Comparison of ENCODE assay signal across 1 cellular context in genomic region chr6:157539900-157540752, GRCh38.
TF ChIP-seq lines count a peak whose summit lies in the region.

No MANE protein-coding gene starts in this region.

TF ChIP-seq in HepG2, 621 proteins besides CTCF, POLR2A, EP300 and RAD21 (continued from another document and continues in another):
- TF ChIP-seq TRAFD1 (CRISPR knock-in tag; IDR thresholded peaks at IDR 0.05; ENCODE audit: borderline replicate concordance) (no peak), NFRKB (IDR thresholded peaks at IDR 0.05) (no peak), ZNF782 (CRISPR knock-in tag; IDR thresholded peaks at IDR 0.05; ENCODE audit: borderline replicate concordance) (no peak), TP53 (CRISPR knock-in tag; conservative IDR thresholded peaks at IDR 0.05) (peak; percentile 66; the same call in 1 of the 2 replicates), HOXA7 (CRISPR knock-in tag; IDR thresholded peaks at IDR 0.05) (no peak), ZNF557 (CRISPR knock-in tag; IDR thresholded peaks at IDR 0.05) (peak; percentile 89; the same call in 1 of the 2 replicates), DR1 (CRISPR knock-in tag; IDR thresholded peaks at IDR 0.05) (peak; percentile 85), RFXANK (CRISPR knock-in tag; IDR thresholded peaks at IDR 0.05) (no peak), THAP11 (CRISPR knock-in tag; IDR thresholded peaks at IDR 0.05) (peak; percentile 69; the same call in 1 of the 2 replicates), ZNF883 (CRISPR knock-in tag; IDR thresholded peaks at IDR 0.05; ENCODE audit: not compliant biosample characterization) (no peak), CENPT (CRISPR knock-in tag; IDR thresholded peaks at IDR 0.05; ENCODE audit: low read depth) (no peak), KLF6 (CRISPR knock-in tag; IDR thresholded peaks at IDR 0.05) (no peak), ZKSCAN8 (CRISPR knock-in tag; IDR thresholded peaks at IDR 0.05; ENCODE audit: borderline replicate concordance) (peak; percentile 78), HNRNPL (IDR thresholded peaks at IDR 0.05; ENCODE audit: low read depth, low read length) (no peak), SIX4 (CRISPR knock-in tag; IDR thresholded peaks at IDR 0.05) (peak; percentile 42; the same call in 1 of the 2 replicates), BRD4 (CRISPR knock-in tag; IDR thresholded peaks at IDR 0.05) (peak; percentile 76; the same call in 1 of the 2 replicates), FOXK1 (CRISPR knock-in tag; IDR thresholded peaks at IDR 0.05; ENCODE audit: borderline replicate concordance, low read depth) (peak; percentile 67; the same call in 1 of the 2 replicates), NCOR1 (IDR thresholded peaks at IDR 0.05; ENCODE audit: borderline replicate concordance, low read length) (peak; percentile 87), E2F2 (CRISPR knock-in tag; IDR thresholded peaks at IDR 0.05; ENCODE audit: borderline replicate concordance) (no peak), ZNF281 (CRISPR knock-in tag; IDR thresholded peaks at IDR 0.05; ENCODE audit: borderline replicate concordance) (peak; percentile 76; the same call in 1 of the 2 replicates), HNF1B (CRISPR knock-in tag; IDR thresholded peaks at IDR 0.05) (peak; percentile 81; the same call in 1 of the 2 replicates), HCFC1 (IDR thresholded peaks at IDR 0.05; ENCODE audit: low read depth, low read length) (no peak), UBTF (CRISPR knock-in tag; IDR thresholded peaks at IDR 0.05) (peak; percentile 94), ZNF629 (CRISPR knock-in tag; conservative IDR thresholded peaks at IDR 0.05) (peak; percentile 63), CSRNP2 (CRISPR knock-in tag; conservative IDR thresholded peaks at IDR 0.05; ENCODE audit: low read depth) (no peak; the same call in 1 of the 2 replicates), HHEX (CRISPR knock-in tag; IDR thresholded peaks at IDR 0.05) (no peak; the same call in 1 of the 2 replicates), PPARG (CRISPR knock-in tag; conservative IDR thresholded peaks at IDR 0.05) (peak; percentile 79), ZKSCAN5 (CRISPR knock-in tag; IDR thresholded peaks at IDR 0.05) (peak; percentile 97), KLF11 (CRISPR knock-in tag; IDR thresholded peaks at IDR 0.05) (peak; percentile 64; the same call in 1 of the 2 replicates), SMAD3 (CRISPR knock-in tag; IDR thresholded peaks at IDR 0.05) (peak; percentile 83; the same call in 1 of the 2 replicates), SALL1 (CRISPR knock-in tag; IDR thresholded peaks at IDR 0.05) (peak; percentile 99), ZNF232 (CRISPR knock-in tag; IDR thresholded peaks at IDR 0.05; ENCODE audit: borderline replicate concordance) (peak; percentile 89; the same call in 1 of the 2 replicates), NFIB (CRISPR knock-in tag; IDR thresholded peaks at IDR 0.05; ENCODE audit: borderline replicate concordance) (no peak), HOXD1 (CRISPR knock-in tag; IDR thresholded peaks at IDR 0.05) (peak; percentile 62; the same call in 1 of the 2 replicates), U2AF1 (optimal IDR thresholded peaks at IDR 0.05; ENCODE audit: low read depth, low read length) (no peak), SKI (IDR thresholded peaks at IDR 0.05; ENCODE audit: partially characterized antibody) (peak; percentile 91), KDM1A (CRISPR knock-in tag; IDR thresholded peaks at IDR 0.05) (peak; percentile 90), LRRFIP1 (CRISPR knock-in tag; conservative IDR thresholded peaks at IDR 0.05) (no peak), SIX1 (CRISPR knock-in tag; IDR thresholded peaks at IDR 0.05; ENCODE audit: borderline replicate concordance) (peak; percentile 60; the same call in 1 of the 2 replicates), HDAC6 (IDR thresholded peaks at IDR 0.05; ENCODE audit: low read depth, low read length) (no peak), NFE2 (CRISPR knock-in tag; IDR thresholded peaks at IDR 0.05) (no peak), ZNF790 (CRISPR knock-in tag; IDR thresholded peaks at IDR 0.05; ENCODE audit: borderline replicate concordance) (no peak), SRF (IDR thresholded peaks at IDR 0.05; ENCODE audit: low read depth, low read length) (0 out of 2 replicates have a peak, but pooled peaks have one; percentile 51), ZNF292 (CRISPR knock-in tag; IDR thresholded peaks at IDR 0.05; ENCODE audit: borderline replicate concordance, low read depth) (peak; percentile 99), MBNL3 (CRISPR knock-in tag; conservative IDR thresholded peaks at IDR 0.05) (no peak), ZNF75D (CRISPR knock-in tag; IDR thresholded peaks at IDR 0.05; ENCODE audit: borderline replicate concordance) (no peak), MXI1 (IDR thresholded peaks at IDR 0.05; ENCODE audit: borderline replicate concordance, low read depth, low read length) (peak; percentile 64; the same call in 1 of the 3 replicates), ISL2 (CRISPR knock-in tag; IDR thresholded peaks at IDR 0.05) (peak; percentile 65; the same call in 1 of the 2 replicates), SMARCC2 (IDR thresholded peaks at IDR 0.05) (no peak)
